ENCODE assay signal across 8 cellular contexts in genomic region chr16:69917739-69918138, GRCh38. TPM values are rescaled to one million over a fixed set of nuclear protein-coding genes. Genes with fewer than 3 reads are reported as not detected.
DNase-seq lines count a peak whose midpoint lies in the region; TF ChIP-seq lines count a peak whose summit lies in the region.

No MANE protein-coding gene starts in this region.

- peaks cover 5% of the 10 kb centered on the region for H3F3A ChIP-seq in smooth muscle cell (ENCODE audit: low read depth)

- H3K4me3 ChIP-seq in astrocyte of the spinal cord (ENCODE audit: low read depth, low read length), result peak overlapping the region; percentile 31
- H3K4me3 ChIP-seq in smooth muscle cell, result peak overlapping the region; percentile 42

- H2AFZ ChIP-seq in smooth muscle cell (ENCODE audit: low read depth), result peak overlapping the region; percentile 71

- H3K9me3 ChIP-seq in smooth muscle cell (replicated peaks; ENCODE audit: low read depth), result no peaks in the 10 kb centered on the region

- in situ Hi-C loops in astrocyte of the spinal cord (cut with HindIII; ENCODE audit: low sequenced_read_pairs), result no loop called here

- no peaks in the 10 kb centered on the region for H3K36me3 ChIP-seq in smooth muscle cell (ENCODE audit: low read depth)

- peak overlapping the region; percentile 87 for H3K27ac ChIP-seq in smooth muscle cell (ENCODE audit: low read depth)

- H3K4me2 ChIP-seq in smooth muscle cell, result peak overlapping the region; percentile 84

- H4K20me1 ChIP-seq in smooth muscle cell (ENCODE audit: low read depth), result no peaks in the 10 kb centered on the region

- no peaks in the 10 kb centered on the region for H3K27me3 ChIP-seq in smooth muscle cell (ENCODE audit: low read depth)

- peak overlapping the region; percentile 78 for H3K9ac ChIP-seq in smooth muscle cell (ENCODE audit: low read depth)

- 24% methylated on average over 20 of the region's 20 CpGs for WGBS in smooth muscle cell (ENCODE audit: low lambda C conversion rate)

- no peaks in the 10 kb centered on the region for H3K79me2 ChIP-seq in smooth muscle cell (ENCODE audit: low read depth)

- TF ChIP-seq CTCF in astrocyte of the spinal cord (IDR thresholded peaks at IDR 0.05; ENCODE audit: low read depth, low read length) (no peak), smooth muscle cell (IDR thresholded peaks at IDR 0.05; ENCODE audit: borderline replicate concordance, insufficient read depth, poor library complexity, severe bottlenecking) (no peak)

- H3K4me1 ChIP-seq in smooth muscle cell (ENCODE audit: low read depth), result peaks cover 13% of the 10 kb centered on the region

- DNase-seq in H4 (ENCODE audit: low spot score) (peak; percentile 67), astrocyte of the spinal cord (ENCODE audit: low read depth, low spot score) (peak; percentile 96), hepatic stellate cell (ENCODE audit: low spot score) (peak; percentile 84), smooth muscle cell (lab: John Stamatoyannopoulos, UW; ENCODE audit: unreplicated experiment) (no peak), NK-92 (lab: John Stamatoyannopoulos, UW; ENCODE audit: unreplicated experiment) (no peak), NCI-H2081 treated with DMSO at 0.1 percent for 48 hours (lab: John Stamatoyannopoulos, UW) (no peak), NCI-H2196 treated with DMSO at 0.1 percent for 48 hours (lab: John Stamatoyannopoulos, UW; ENCODE audit: unreplicated experiment) (no peak), nucleus accumbens (lab: John Stamatoyannopoulos, UW) (no peak)

RNA-seq across cellular contexts. Expression of gene CLEC18A, which starts 33.4 kb away (rescaled TPM):
- total RNA-seq in H4 (2014; rRNA removed; shearing (Covaris generic)), result 0.02 TPM in 1 of 2 replicates, not detected in the other
- 0.45 and 2.1 TPM in 2 replicates for total RNA-seq in smooth muscle cell
- 0.76 and 1.6 TPM in 2 replicates for polyA plus RNA-seq in smooth muscle cell

Comparison
In these comparisons a context has a peak if more than half of its experiments do, and no peak if none do; other contexts are left out.
1. DNase-seq: peak in H4 (single experiment), astrocyte of the spinal cord (single experiment) and hepatic stellate cell (single experiment); none in smooth muscle cell (single experiment), NK-92 (single experiment), NCI-H2081 treated with DMSO at 0.1 percent for 48 hours (single experiment), NCI-H2196 treated with DMSO at 0.1 percent for 48 hours (single experiment) and nucleus accumbens (0 of 56).